8 cellular contexts compared by ENCODE assay signal in genomic region chr2:148508878-148509702, GRCh38.
DNase-seq lines count a peak whose midpoint lies in the region; ATAC-seq and TF ChIP-seq lines count a peak whose summit lies in the region.

No MANE protein-coding gene starts in this region.

- no peaks in the 10 kb centered on the region for H3K9me3 Mint-ChIP-seq in activated B cell treated with CpG ODN at 0.5 μM for 24 hours

- POLR2A ChIA-PET in activated B cell treated with CpG ODN at 0.5 μM for 24 hours (lab: Charles Lee) = interaction anchor here (0.5 to 1.8 kb wide), 3 partner anchors 488 to 1063 kb away, joined by 3 to 10 read pairs (median 7); partner anchors contain the start of genes MBD5 and ORC4

- DNase-seq in ACHN (peak; percentile 92), NCI-H2227 (lab: John Stamatoyannopoulos, UW; ENCODE audit: unreplicated experiment) (peak; percentile 89), activated B cell treated with CpG ODN at 0.5 μM for 24 hours (peak; percentile 63), cardiac fibroblast (ENCODE audit: low read depth in 2 of 2) (peak; percentile 87 to 89), kidney glomerular epithelial cell (lab: John Stamatoyannopoulos, UW) (peak; percentile 71)
- peak; percentile 54 to 62 for DNase-seq in stimulated activated CD4-positive, alpha-beta T cell treated with anti-CD3 and anti-CD28 coated beads, Interleukin-1b, Interleukin-23, amount 100 ng/mL, for 1 hour (ENCODE audit: low read depth in 2 of 2)

- H3K4me3 Mint-ChIP-seq in activated B cell treated with CpG ODN at 0.5 μM for 24 hours = peak overlapping the region; percentile 70

- CTCF ChIA-PET in activated B cell treated with CpG ODN at 0.5 μM for 24 hours (lab: Charles Lee) = interaction anchor here (0.6 to 2.9 kb wide), 39 partner anchors 8 to 1078 kb away, joined by 3 to 118 read pairs (median 3); partner anchors contain the start of genes MBD5, MMADHC and ORC4

- ATAC-seq in GM18858 (IDR thresholded peaks at IDR 0.05; ENCODE audit: unreplicated experiment) = peak; percentile 99
- ATAC-seq in HG03066 (IDR thresholded peaks at IDR 0.05; ENCODE audit: low read depth, unreplicated experiment) = peak; percentile 100
- ATAC-seq in activated B cell treated with CpG ODN at 0.5 μM for 24 hours (ENCODE audit: low read depth) = peak; percentile 100

- peaks cover 12% of the 10 kb centered on the region for H3K4me1 Mint-ChIP-seq in activated B cell treated with CpG ODN at 0.5 μM for 24 hours

- peak overlapping the region; percentile 28 to 31 for H3K4me3 ChIP-seq in cardiac fibroblast (replicated peaks in 1 of 2; ENCODE audit: low read depth in 2 of 2, low read length in 2 of 2)

- H3K36me3 Mint-ChIP-seq in activated B cell treated with CpG ODN at 0.5 μM for 24 hours (ENCODE audit: low read depth) = no peaks in the 10 kb centered on the region

- intact Hi-C loops in activated B cell treated with CpG ODN at 0.5 μM for 24 hours (cut with micrococcal nuclease) = loop anchor here (1.0 to 10.0 kb wide), 8 partner anchors 138 to 1056 kb away; partner anchors contain the start of gene ORC4

- peak; percentile 43 for TF ChIP-seq CTCF in activated B cell treated with CpG ODN at 0.5 μM for 24 hours (IDR thresholded peaks at IDR 0.05)
- TF ChIP-seq CTCF in cardiac fibroblast (IDR thresholded peaks at IDR 0.05; ENCODE audit: low read depth, low read length) = peak; percentile 97

- in situ Hi-C loops in ACHN (cut with HindIII; ENCODE audit: low pct_ligation_motif_present, low pct_unique_long_range_greater_than_20kb, low sequenced_read_pairs) = no loop called here

- H3K27me3 Mint-ChIP-seq in activated B cell treated with CpG ODN at 0.5 μM for 24 hours = no peaks in the 10 kb centered on the region

- peak overlapping the region; percentile 32 for H3K27ac Mint-ChIP-seq in activated B cell treated with CpG ODN at 0.5 μM for 24 hours

Comparison
In these comparisons a context has a peak if more than half of its experiments do, and no peak if none do; other contexts are left out.
1. Peak in every context shown above with its lines: DNase-seq, ATAC-seq and H3K4me3 ChIP-seq.